ENCODE assay signal across 24 cellular contexts in the genomic region with DNA sequence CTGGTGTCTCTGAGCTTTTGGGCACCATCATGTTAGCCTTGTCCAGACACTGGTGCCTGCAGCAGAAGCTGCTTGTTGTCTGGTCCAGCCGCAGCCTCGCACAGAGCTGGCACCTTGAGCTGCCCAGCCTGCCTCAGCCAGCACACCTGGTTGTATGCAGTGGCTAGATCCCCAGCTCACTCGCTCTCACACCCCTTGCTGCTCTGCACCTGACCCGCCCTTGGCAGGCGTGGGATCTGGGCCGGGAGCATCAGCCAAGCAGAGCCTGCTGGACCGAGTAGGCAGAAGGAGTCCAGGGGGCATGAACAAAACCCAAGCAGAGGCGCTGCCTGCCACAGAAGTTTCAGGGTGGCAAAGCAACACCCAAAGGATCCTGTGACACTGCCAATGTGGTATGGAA.
DNase-seq lines count a peak whose midpoint lies in the region; ATAC-seq, FAIRE-seq and TF ChIP-seq lines count a peak whose summit lies in the region.
"Had no signal": no experiment of that assay in that cellular context is flagged by ENCODE, and none has a peak within 500 bp of the region (broad histone marks: within the 10 kb centered on the region; RNA-seq: fewer than 3 reads in every experiment).

No MANE protein-coding gene starts in this region.

- H2BK5ac ChIP-seq in H1 (ENCODE audit: low read depth, low read length) (no peak overlapping the region), neuronal stem cell (ENCODE audit: low read length) (no peak overlapping the region)

- no peak for FAIRE-seq in H1 (lab: Jason Lieb, UNC)
- FAIRE-seq: A549, GM12878, GM12892, GM18507 had no signal

- H3K9ac ChIP-seq in H1 (replicated peaks in 1 of 4; ENCODE audit: extremely low read depth in 1 of 4, low read depth in 3 of 4, low read length in 3 of 4) (no peak overlapping the region), neuronal stem cell (ENCODE audit: low read depth, low read length, poor library complexity) (no peak overlapping the region)
- H3K9ac ChIP-seq: BLaER1 had no signal

- H2BK20ac ChIP-seq in H1 (ENCODE audit: low read length), result peak overlapping the region; percentile 29; the same call in 1 of the 2 replicates

- H4K8ac ChIP-seq in H1 (ENCODE audit: extremely low read depth, insufficient read depth, low read length) (no peak overlapping the region), neuronal stem cell (ENCODE audit: low read depth, low read length) (no peak overlapping the region)

- POLR2A ChIA-PET in Panc1 (lab: Charles Lee) (no interaction called here), H1 (lab: Charles Lee; ENCODE audit: partially characterized antibody) (no interaction called here)

- H2BK12ac ChIP-seq in H1 (ENCODE audit: low read depth, low read length), result peak overlapping the region; percentile 77; the same call in 1 of the 2 replicates
- H2BK12ac ChIP-seq in neuronal stem cell (ENCODE audit: low read length), result peak overlapping the region; percentile 87

- H3K9me3 ChIP-seq in Panc1 (ENCODE audit: control insufficient read depth, insufficient read depth, low read depth, low read length), result no peaks in the 10 kb centered on the region
- H3K9me3 ChIP-seq in H1 (ENCODE audit: insufficient read depth in 2 of 2, low read depth in 1 of 2, low read length in 1 of 2), result no peaks in the 10 kb centered on the region
- H3K9me3 ChIP-seq in neuronal stem cell (replicated peaks in 1 of 2; ENCODE audit: control insufficient read depth in 2 of 2, insufficient read depth in 1 of 2, low read depth in 1 of 2, low read length in 2 of 2), result peaks cover 2 to 9% of the 10 kb centered on the region in 2 donors
- H3K9me3 ChIP-seq: A549, BE2C had no signal

- CTCF ChIA-PET in Panc1 (lab: Charles Lee), result no interaction called here
- CTCF ChIA-PET in H1 (lab: Charles Lee; ENCODE audit: partially characterized antibody), result interaction anchor here (0.6 to 4.2 kb wide), 5 partner anchors 20 to 35 kb away, joined by 3 to 17 read pairs (median 4); no protein-coding TSS in a partner anchor

- H3K36me3 ChIP-seq in Panc1 (ENCODE audit: control insufficient read depth, insufficient read depth, low read length) (no peaks in the 10 kb centered on the region), H1 (ENCODE audit: control insufficient read depth in 2 of 4, insufficient read depth in 4 of 4, low read length in 3 of 4) (no peaks in the 10 kb centered on the region), neuronal stem cell (replicated peaks in 1 of 2; ENCODE audit: control insufficient read depth in 2 of 2, insufficient read depth in 2 of 2, low read length in 2 of 2) (no peaks in the 10 kb centered on the region)
- H3K36me3 ChIP-seq: BE2C, BLaER1 had no signal

- no peak for TF ChIP-seq POLR2A in H1 (IDR thresholded peaks at IDR 0.05; ENCODE audit: control extremely low read depth in 1 of 2, low read depth in 2 of 2, low read length in 2 of 2)

- H3K4me2 ChIP-seq in H1 (ENCODE audit: insufficient read depth in 1 of 2, low read depth in 2 of 2, low read length in 2 of 2), result no peak overlapping the region
- H3K4me2 ChIP-seq in neuronal stem cell (ENCODE audit: insufficient read depth, low read length, poor library complexity, severe bottlenecking), result no peak overlapping the region
- H3K4me2 ChIP-seq: A549, BLaER1 had no signal

- no peak overlapping the region for H3K23ac ChIP-seq in H1 (ENCODE audit: insufficient read length)
- no peak overlapping the region for H3K23ac ChIP-seq in neuronal stem cell (ENCODE audit: low read depth, low read length, poor library complexity)

- no peak overlapping the region for H3K56ac ChIP-seq in H1 (replicated peaks; ENCODE audit: insufficient read length, low read depth, low read length)

- BruUV-seq in Panc1 (replicated peaks; lab: Mats Ljungman, UMichigan), result no TSS peak

- DNase-seq in Panc1 (ENCODE audit: low read depth, low spot score) (no peak), H1 (ENCODE audit: low read depth in 1 of 2, low spot score in 2 of 2) (no peak), neuronal stem cell (ENCODE audit: low spot score) (no peak), NCI-H187 treated with DMSO at 0.1 percent for 48 hours (lab: John Stamatoyannopoulos, UW) (no peak)
- DNase-seq: BE2C; C1 segment of cervical spinal cord; CD4-positive, alpha-beta memory T cell; CD4-positive, CD25-positive, alpha-beta regulatory T cell; CD8-positive, alpha-beta memory T cell; COR-L47; DMS 273 treated with DMSO at 0.1 percent for 48 hours; DMS153; DMS53; DMS79; DND-41; EL; GDM1 had no signal

- H4K91ac ChIP-seq in H1 (replicated peaks; ENCODE audit: insufficient read length, low read length) (no peak overlapping the region), neuronal stem cell (ENCODE audit: low read depth, low read length, poor library complexity) (no peak overlapping the region)

- no peak overlapping the region for H3K4me3 ChIP-seq in Panc1 (ENCODE audit: low read depth in 2 of 2, low read length in 2 of 2)
- no peak overlapping the region for H3K4me3 ChIP-seq in H1 (ENCODE audit: extremely low read depth in 1 of 4, insufficient read depth in 2 of 4, low read depth in 3 of 4, low read length in 4 of 4)
- peak overlapping the region in 1 of 2 donors; percentile 27 for H3K4me3 ChIP-seq in neuronal stem cell (ENCODE audit: low read length in 2 of 2)
- H3K4me3 ChIP-seq: A549, BLaER1, GM12878 had no signal

- H3K18ac ChIP-seq in H1 (ENCODE audit: extremely low read depth, low read length), result 0 out of 2 replicates have a peak overlapping the region, but pooled peaks have one; percentile 9
- peak overlapping the region; percentile 66 for H3K18ac ChIP-seq in neuronal stem cell (ENCODE audit: low read length)

- H2AK5ac ChIP-seq in H1 (ENCODE audit: low read depth, low read length) (0 out of 2 replicates have a peak overlapping the region, but pooled peaks have one; percentile 6), neuronal stem cell (ENCODE audit: low read depth, low read length) (no peak overlapping the region)

- H3K23me2 ChIP-seq in H1 (ENCODE audit: low read depth, low read length), result no peaks in the 10 kb centered on the region

- TF ChIP-seq EP300 in H1 (IDR thresholded peaks at IDR 0.05; ENCODE audit: borderline replicate concordance in 1 of 2, low read depth in 2 of 2, low read length in 2 of 2), result no peak

- H3K27me3 ChIP-seq in Panc1 (ENCODE audit: control insufficient read depth, insufficient read depth, low read length) (no peaks in the 10 kb centered on the region), H1 (replicated peaks in 1 of 4; ENCODE audit: control insufficient read depth in 3 of 4, extremely low read depth in 1 of 4, insufficient read depth in 3 of 4, low read length in 3 of 4) (no peaks in the 10 kb centered on the region; a peak in 1 of 7 replicates), neuronal stem cell (ENCODE audit: control insufficient read depth in 3 of 3, insufficient read depth in 3 of 3, low read depth in 1 of 3, low read length in 3 of 3) (peaks cover 0 to 3% (median 0%) of the 10 kb centered on the region in 3 experiments)
- H3K27me3 ChIP-seq: BE2C, BLaER1 had no signal

- H3K4ac ChIP-seq in H1 (replicated peaks; ENCODE audit: insufficient read length, low read depth, low read length) (no peak overlapping the region), neuronal stem cell (ENCODE audit: low read length) (no peak overlapping the region)

- H2AFZ ChIP-seq in H1 (ENCODE audit: low read length), result 0 out of 2 replicates have a peak overlapping the region, but pooled peaks have one; percentile 19
- no peak overlapping the region for H2AFZ ChIP-seq in neuronal stem cell (ENCODE audit: low read length)

- H3K79me2 ChIP-seq in H1 (ENCODE audit: control insufficient read depth in 1 of 2, insufficient read depth in 2 of 2, low read length in 2 of 2), result no peaks in the 10 kb centered on the region

- ATAC-seq in Panc1 (no peak), HG02642 (IDR thresholded peaks at IDR 0.05; ENCODE audit: poor library complexity, unreplicated experiment) (no peak)
- ATAC-seq: GM12878 had no signal

- H3K79me1 ChIP-seq in H1 (ENCODE audit: low read depth, low read length), result no peaks in the 10 kb centered on the region
- no peaks in the 10 kb centered on the region for H3K79me1 ChIP-seq in neuronal stem cell (ENCODE audit: low read depth, low read length)

- no peak overlapping the region for H4K5ac ChIP-seq in H1 (ENCODE audit: insufficient read length, low read depth, low read length)

- H2BK120ac ChIP-seq in H1 (replicated peaks; ENCODE audit: low read depth, low read length) (peak overlapping the region; percentile 47), neuronal stem cell (ENCODE audit: low read depth, low read length) (no peak overlapping the region)

- WGBS in H1 (ENCODE audit: extremely low coverage in 1 of 2, insufficient coverage in 1 of 2, insufficient read length in 1 of 2, insufficient replicate concordance in 2 of 2, low coverage in 1 of 2, low lambda C conversion rate in 2 of 2, missing lambda C conversion rate in 1 of 2), 2 experiments, result 96% methylated on average over 8 of the region's 8 CpGs; no CpG with 5 or more reads in 1 of the 2 experiments
- WGBS in neuronal stem cell (ENCODE audit: extremely low coverage in 2 of 2, insufficient read length in 2 of 2, insufficient replicate concordance in 1 of 2), 2 donors, result no CpG with 5 or more reads among the region's 8 CpGs

- no peaks in the 10 kb centered on the region for H4K20me1 ChIP-seq in H1 (replicated peaks in 1 of 2; ENCODE audit: control insufficient read depth in 1 of 2, insufficient read depth in 2 of 2, low read length in 2 of 2)
- H4K20me1 ChIP-seq: BLaER1 had no signal

- H3K14ac ChIP-seq in H1 (ENCODE audit: insufficient read length), result no peak overlapping the region
- no peak overlapping the region for H3K14ac ChIP-seq in neuronal stem cell (ENCODE audit: low read length)

- H3K4me1 ChIP-seq in Panc1 (ENCODE audit: control insufficient read depth, insufficient read depth, low read length) (peaks cover 22% of the 10 kb centered on the region), H1 (replicated peaks in 1 of 4; ENCODE audit: control insufficient read depth in 3 of 4, insufficient read depth in 4 of 4, low read length in 3 of 4) (peaks cover 3 to 9% (median 6%) of the 10 kb centered on the region in 4 experiments; a peak in 5 of 7 replicates), neuronal stem cell (ENCODE audit: control insufficient read depth in 2 of 2, insufficient read depth in 1 of 2, low read depth in 1 of 2, low read length in 2 of 2) (peaks cover 0 to 8% of the 10 kb centered on the region in 2 donors)
- H3K4me1 ChIP-seq: BLaER1 had no signal

- in situ Hi-C loops in Panc1 (cut with HindIII; ENCODE audit: low pct_unique_long_range_greater_than_20kb, low sequenced_read_pairs), result no loop called here

- H2BK15ac ChIP-seq in H1 (ENCODE audit: low read length) (no peak overlapping the region; the same call in 1 of the 2 replicates), neuronal stem cell (ENCODE audit: low read length) (no peak overlapping the region)

- peak overlapping the region; percentile 66; the same call in 1 of the 2 replicates for H3K27ac ChIP-seq in Panc1 (ENCODE audit: low read length)
- no peak overlapping the region for H3K27ac ChIP-seq in H1 (ENCODE audit: low read depth, low read length)
- H3K27ac ChIP-seq in neuronal stem cell (replicated peaks; ENCODE audit: low read length), result no peak overlapping the region
- H3K27ac ChIP-seq: 22Rv1, BLaER1 had no signal

- intact Hi-C loops in Panc1 (cut with micrococcal nuclease; ENCODE audit: unreplicated experiment), result no loop called here

- no peak for TF ChIP-seq RAD21 in H1 (IDR thresholded peaks at IDR 0.05 in 1 of 2, conservative IDR thresholded peaks at IDR 0.05 in 1 of 2; ENCODE audit: low read depth in 2 of 2, low read length in 2 of 2)

- TF ChIP-seq CTCF in Panc1 (IDR thresholded peaks at IDR 0.05) (no peak), H1 (IDR thresholded peaks at IDR 0.05; ENCODE audit: control extremely low read depth in 1 of 3, insufficient read depth in 1 of 3, low read depth in 1 of 3, low read length in 3 of 3) (no peak)
